ENCODE assay signal across 11 cellular contexts in genomic region chr20:48818481-48818987, GRCh38. TPM values are rescaled to one million over a fixed set of nuclear protein-coding genes. Genes with fewer than 3 reads are reported as not detected.
DNase-seq lines count a peak whose midpoint lies in the region; ATAC-seq and TF ChIP-seq lines count a peak whose summit lies in the region.
"Had no signal": no experiment of that assay in that cellular context is flagged by ENCODE, and none has a peak within 500 bp of the region (broad histone marks: within the 10 kb centered on the region; RNA-seq: fewer than 3 reads in every experiment).

No MANE protein-coding gene starts in this region.

- no peaks in the 10 kb centered on the region for H4K20me1 ChIP-seq in DOHH2 (ENCODE audit: control insufficient read depth, insufficient read depth, low read depth, low read length)

- TF ChIP-seq CTCF in DOHH2 (IDR thresholded peaks at IDR 0.05; ENCODE audit: low read depth, low read length, poor library complexity, severe bottlenecking) (no peak), glutamatergic neuron (IDR thresholded peaks at IDR 0.05; ENCODE audit: partially characterized antibody, unreplicated experiment) (no peak)

- DNase-seq in glutamatergic neuron (no peak), RPMI8226 (no peak), HuH-7.5 (ENCODE audit: low spot score) (no peak), glomerular visceral epithelial cell (ENCODE audit: extremely low spot score) (no peak)
- DNase-seq: substantia nigra had no signal

- H3K27me3 ChIP-seq in DOHH2 (ENCODE audit: control insufficient read depth, low read length) = no peaks in the 10 kb centered on the region

- peaks cover 47% of the 10 kb centered on the region for H3K36me3 Mint-ChIP-seq in T-helper 1 cell treated with Interleukin-12 subunit alpha and Interleukin-12 subunit beta and Interleukin-4 antibody, amounts not matched to agents 30 μg/mL and 1 μg/mL, for 36 hours (ENCODE audit: low read depth)
- H3K36me3 Mint-ChIP-seq in glutamatergic neuron (ENCODE audit: unreplicated experiment) = no peaks in the 10 kb centered on the region

- H3K9me2 ChIP-seq in DOHH2 (replicated peaks; ENCODE audit: control insufficient read depth, low read length) = no peaks in the 10 kb centered on the region

- peaks cover 75% of the 10 kb centered on the region for H3K4me1 ChIP-seq in DOHH2 (ENCODE audit: control insufficient read depth, low read length)

- no peaks in the 10 kb centered on the region for H3K27me3 Mint-ChIP-seq in T-helper 1 cell treated with Interleukin-12 subunit alpha and Interleukin-12 subunit beta and Interleukin-4 antibody, amounts not matched to agents 30 μg/mL and 1 μg/mL, for 36 hours (ENCODE audit: low read depth)
- H3K27me3 Mint-ChIP-seq in glutamatergic neuron (ENCODE audit: unreplicated experiment) = no peaks in the 10 kb centered on the region

- peak overlapping the region; percentile 62 for H3K4me3 ChIP-seq in DOHH2 (ENCODE audit: low read length)
- H3K4me3 ChIP-seq: coronary artery had no signal

- peak; percentile 54 for ATAC-seq in GM19463 (IDR thresholded peaks at IDR 0.05; ENCODE audit: unreplicated experiment)
- ATAC-seq in HG02884 (IDR thresholded peaks at IDR 0.05; ENCODE audit: unreplicated experiment) = no peak
- ATAC-seq: sciatic nerve had no signal

- H3K27ac ChIP-seq in DOHH2 (ENCODE audit: low read depth, low read length) = peak overlapping the region; percentile 79
- H3K27ac ChIP-seq: coronary artery had no signal

- H3K4me3 Mint-ChIP-seq in T-helper 1 cell treated with Interleukin-12 subunit alpha and Interleukin-12 subunit beta and Interleukin-4 antibody, amounts not matched to agents 30 μg/mL and 1 μg/mL, for 36 hours = peak overlapping the region; percentile 60
- peak overlapping the region; percentile 5 for H3K4me3 Mint-ChIP-seq in glutamatergic neuron (ENCODE audit: unreplicated experiment)

- peak overlapping the region; percentile 78 for H3K4me2 ChIP-seq in DOHH2 (ENCODE audit: low read length)

- no peaks in the 10 kb centered on the region for H3K9me3 Mint-ChIP-seq in T-helper 1 cell treated with Interleukin-12 subunit alpha and Interleukin-12 subunit beta and Interleukin-4 antibody, amounts not matched to agents 30 μg/mL and 1 μg/mL, for 36 hours
- H3K9me3 Mint-ChIP-seq in glutamatergic neuron (ENCODE audit: unreplicated experiment) = no peaks in the 10 kb centered on the region

- H3K36me3 ChIP-seq in DOHH2 (ENCODE audit: control insufficient read depth, low read length) = no peaks in the 10 kb centered on the region

- H3K79me2 ChIP-seq in DOHH2 (ENCODE audit: control insufficient read depth, low read length) = no peaks in the 10 kb centered on the region

- no peaks in the 10 kb centered on the region for H3K9me3 ChIP-seq in DOHH2 (ENCODE audit: control insufficient read depth, insufficient read depth, low read length)

- peaks cover 32% of the 10 kb centered on the region for H3F3A ChIP-seq in DOHH2 (ENCODE audit: control insufficient read depth, insufficient read depth)

- peak overlapping the region; percentile 84 for H3K27ac Mint-ChIP-seq in T-helper 1 cell treated with Interleukin-12 subunit alpha and Interleukin-12 subunit beta and Interleukin-4 antibody, amounts not matched to agents 30 μg/mL and 1 μg/mL, for 36 hours
- H3K27ac Mint-ChIP-seq in glutamatergic neuron (ENCODE audit: unreplicated experiment) = peak overlapping the region; percentile 52

- peaks cover 74% of the 10 kb centered on the region for H3K4me1 Mint-ChIP-seq in T-helper 1 cell treated with Interleukin-12 subunit alpha and Interleukin-12 subunit beta and Interleukin-4 antibody, amounts not matched to agents 30 μg/mL and 1 μg/mL, for 36 hours (ENCODE audit: low read depth)
- H3K4me1 Mint-ChIP-seq in glutamatergic neuron (ENCODE audit: low read depth, unreplicated experiment) = peaks cover 31% of the 10 kb centered on the region

RNA-seq across cellular contexts. Expression of gene PREX1, which starts 9.3 kb away (rescaled TPM):
- total RNA-seq in glutamatergic neuron (ENCODE audit: unreplicated experiment) = 235 TPM
